8 cellular contexts compared by ENCODE assay signal in the genomic region with DNA sequence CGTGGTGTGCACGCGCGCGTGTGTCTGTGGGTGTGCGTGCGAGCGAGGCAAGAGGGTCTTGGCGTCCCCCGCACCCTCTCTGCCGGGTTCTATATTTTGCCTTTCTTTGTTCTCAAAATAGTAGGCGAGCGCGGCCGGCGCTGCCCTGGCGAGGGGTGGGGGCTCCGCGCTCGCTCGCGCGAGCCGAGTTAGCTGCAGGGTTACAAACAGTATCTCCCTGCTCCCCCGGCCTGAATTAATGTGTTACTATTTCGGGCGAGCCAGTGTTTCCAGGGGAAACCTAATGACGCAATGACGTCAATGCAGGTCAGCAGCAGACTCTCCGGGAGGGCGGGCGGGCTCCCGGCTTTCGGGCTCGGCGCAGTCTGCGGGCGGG.
DNase-seq lines count a peak whose midpoint lies in the region; TF ChIP-seq lines count a peak whose summit lies in the region.

No MANE protein-coding gene starts in this region.

- H3K27me3 ChIP-seq in A673 (replicated peaks; ENCODE audit: insufficient read depth, low read depth, low read length, poor library complexity) = peaks cover 82% of the 10 kb centered on the region
- peaks cover 73% of the 10 kb centered on the region for H3K27me3 ChIP-seq in smooth muscle cell (ENCODE audit: low read depth)

- peak overlapping the region in 2 of 5 experiments; percentile 50 to 71 for H3K27ac Mint-ChIP-seq in brain

- H4K20me1 ChIP-seq in smooth muscle cell (ENCODE audit: low read depth) = peaks cover 10% of the 10 kb centered on the region

- peak overlapping the region; percentile 82 to 92 (median 85) for H3K4me3 Mint-ChIP-seq in brain

- intact Hi-C loops in A673 (cut with micrococcal nuclease; ENCODE audit: unreplicated experiment) = no loop called here

- H2AFZ ChIP-seq in smooth muscle cell (ENCODE audit: low read depth) = no peak overlapping the region

- H3K4me1 Mint-ChIP-seq in brain = peaks cover 33% of the 10 kb centered on the region

- H3K27me3 Mint-ChIP-seq in brain = peaks cover 93% of the 10 kb centered on the region

- no peaks in the 10 kb centered on the region for H3F3A ChIP-seq in smooth muscle cell (ENCODE audit: low read depth)

- POLR2A ChIA-PET in A673 (lab: Charles Lee; ENCODE audit: low non-redundant PET) = no interaction called here

- no peaks in the 10 kb centered on the region for H3K36me3 Mint-ChIP-seq in brain

- 1% methylated on average over 38 of the region's 38 CpGs for WGBS in smooth muscle cell (ENCODE audit: low lambda C conversion rate)

- peak; percentile 71 for DNase-seq in A673 (ENCODE audit: low spot score)
- peak; percentile 77 for DNase-seq in GM10266 (ENCODE audit: extremely low spot score)
- DNase-seq in NCI-H510A treated with DMSO at 0.1 percent for 48 hours (lab: John Stamatoyannopoulos, UW) = peak; percentile 21
- peak; percentile 80 for DNase-seq in islet precursor cell
- DNase-seq in smooth muscle cell (lab: John Stamatoyannopoulos, UW; ENCODE audit: unreplicated experiment) = no peak
- DNase-seq in GF-D8 (lab: John Stamatoyannopoulos, UW) = no peak
- DNase-seq in LoVo (ENCODE audit: low spot score) = no peak

- H3K79me2 ChIP-seq in smooth muscle cell (ENCODE audit: low read depth) = no peaks in the 10 kb centered on the region

- H3K4me3 ChIP-seq in A673 (ENCODE audit: low read depth, low read length, poor library complexity, severe bottlenecking) = peak overlapping the region; percentile 43
- peak overlapping the region; percentile 59 for H3K4me3 ChIP-seq in smooth muscle cell

- no peaks in the 10 kb centered on the region for H3K36me3 ChIP-seq in A673 (ENCODE audit: insufficient read depth, low read length, poor library complexity, severe bottlenecking)
- no peaks in the 10 kb centered on the region for H3K36me3 ChIP-seq in smooth muscle cell (ENCODE audit: low read depth)

- peak overlapping the region; percentile 54 for H3K9ac ChIP-seq in smooth muscle cell (ENCODE audit: low read depth)

- H3K9me3 Mint-ChIP-seq in brain = peaks cover 0 to 12% (median 0%) of the 10 kb centered on the region in 5 experiments

- H3K4me2 ChIP-seq in smooth muscle cell = peak overlapping the region; percentile 98

- CTCF ChIA-PET in A673 (lab: Charles Lee) = no interaction called here

- H3K27ac ChIP-seq in A673 (ENCODE audit: low read depth, low read length, poor library complexity, severe bottlenecking) (no peak overlapping the region), smooth muscle cell (ENCODE audit: low read depth) (no peak overlapping the region)

- TF ChIP-seq CTCF in A673 (conservative IDR thresholded peaks at IDR 0.05; ENCODE audit: low read depth, low read length) = no peak
- no peak for TF ChIP-seq CTCF in GM10266 (IDR thresholded peaks at IDR 0.05; ENCODE audit: control insufficient read depth, insufficient read depth, low read depth, missing control alignments)
- no peak for TF ChIP-seq CTCF in brain (conservative IDR thresholded peaks at IDR 0.05)
- TF ChIP-seq CTCF in smooth muscle cell (IDR thresholded peaks at IDR 0.05; ENCODE audit: borderline replicate concordance, insufficient read depth, poor library complexity, severe bottlenecking) = no peak

- H3K4me1 ChIP-seq in A673 (ENCODE audit: insufficient read depth, low read length, poor library complexity, severe bottlenecking) (peaks cover 7% of the 10 kb centered on the region), smooth muscle cell (ENCODE audit: low read depth) (peaks cover 12% of the 10 kb centered on the region)

- BruUV-seq in A673 (replicated peaks; lab: Mats Ljungman, UMichigan) = no TSS peak

- H3K9me3 ChIP-seq in A673 (ENCODE audit: low read depth, low read length, poor library complexity, severe bottlenecking) (no peaks in the 10 kb centered on the region), smooth muscle cell (replicated peaks; ENCODE audit: low read depth) (no peaks in the 10 kb centered on the region)

Comparison
In these comparisons a context has a peak if more than half of its experiments do, and no peak if none do; other contexts are left out.
1. DNase-seq: peak in A673 (single experiment), GM10266 (single experiment), NCI-H510A treated with DMSO at 0.1 percent for 48 hours (single experiment) and islet precursor cell (single experiment); none in smooth muscle cell (single experiment), GF-D8 (single experiment) and LoVo (single experiment).